In genomic region chr5:60649288-60649917, GRCh38 we compare ENCODE assay signal across 8 cellular contexts. TPM values are rescaled to one million over a fixed set of nuclear protein-coding genes. Genes with fewer than 3 reads are reported as not detected.
DNase-seq lines count a peak whose midpoint lies in the region; ATAC-seq and TF ChIP-seq lines count a peak whose summit lies in the region.

No MANE protein-coding gene starts in this region.

- TF ChIP-seq CTCF in astrocyte of the cerebellum (IDR thresholded peaks at IDR 0.05; ENCODE audit: low read depth, low read length, missing control alignments), result peak; percentile 72

- H3K9me3 Mint-ChIP-seq in memory B cell, result no peaks in the 10 kb centered on the region
- H3K9me3 Mint-ChIP-seq in effector memory CD8-positive, alpha-beta T cell, result no peaks in the 10 kb centered on the region

- in situ Hi-C loops in astrocyte of the cerebellum (cut with HindIII; ENCODE audit: low sequenced_read_pairs), result no loop called here

- H3K4me3 ChIP-seq in astrocyte of the cerebellum (ENCODE audit: low read depth, low read length), result no peak overlapping the region

- peaks cover 2% of the 10 kb centered on the region for H3K4me1 Mint-ChIP-seq in memory B cell
- no peaks in the 10 kb centered on the region for H3K4me1 Mint-ChIP-seq in effector memory CD8-positive, alpha-beta T cell (ENCODE audit: low read depth in 2 of 2)

- DNase-seq in ELR (ENCODE audit: low read depth) (peak; percentile 69), Kasumi-1 (lab: John Stamatoyannopoulos, UW) (peak; percentile 60 to 83), astrocyte of the cerebellum (ENCODE audit: low read depth) (no peak), memory B cell (ENCODE audit: low spot score in 2 of 2) (peak in 1 of 2 donors; percentile 37), HK-2 (ENCODE audit: unreplicated experiment) (no peak), occipital lobe (lab: John Stamatoyannopoulos, UW) (no peak)
- no peak for DNase-seq in effector memory CD8-positive, alpha-beta T cell

- no peaks in the 10 kb centered on the region for H3K27me3 Mint-ChIP-seq in memory B cell
- no peaks in the 10 kb centered on the region for H3K27me3 Mint-ChIP-seq in effector memory CD8-positive, alpha-beta T cell

- H3K36me3 Mint-ChIP-seq in memory B cell, result no peaks in the 10 kb centered on the region
- no peaks in the 10 kb centered on the region for H3K36me3 Mint-ChIP-seq in effector memory CD8-positive, alpha-beta T cell (ENCODE audit: insufficient read depth)

- H3K27ac Mint-ChIP-seq in memory B cell, result no peak overlapping the region
- H3K27ac Mint-ChIP-seq in effector memory CD8-positive, alpha-beta T cell, result no peak overlapping the region

- ATAC-seq in GM21367 (IDR thresholded peaks at IDR 0.05; ENCODE audit: unreplicated experiment) (peak; percentile 73), memory B cell (ENCODE audit: low read depth) (peak; percentile 77)
- no peak for ATAC-seq in effector memory CD8-positive, alpha-beta T cell (replicated peaks)

- no peak overlapping the region for H3K4me3 Mint-ChIP-seq in memory B cell
- H3K4me3 Mint-ChIP-seq in effector memory CD8-positive, alpha-beta T cell, result no peak overlapping the region

RNA-seq across cellular contexts. Expression of gene DEPDC1B, which starts 50.6 kb away (rescaled TPM):
- 10.3 TPM for total RNA-seq in occipital lobe

Comparison
In these comparisons a context has a peak if more than half of its experiments do, and no peak if none do; other contexts are left out.
1. DNase-seq: peak in ELR (single experiment) and Kasumi-1 (2 of 2); none in astrocyte of the cerebellum (single experiment), HK-2 (single experiment), effector memory CD8-positive, alpha-beta T cell (0 of 3) and occipital lobe (single experiment).